ENCODE assay signal across 8 cellular contexts in genomic region chr17:7330099-7331015, GRCh38. TPM values are rescaled to one million over a fixed set of nuclear protein-coding genes. Genes with fewer than 3 reads are reported as not detected.
A peak's percentile ranks its signal among the peaks of the same experiment; 100 is the strongest.
DNase-seq lines count a peak whose midpoint lies in the region; ATAC-seq and TF ChIP-seq lines count a peak whose summit lies in the region.

No MANE protein-coding gene starts in this region.

- peaks cover 15% of the 10 kb centered on the region for H3K4me1 ChIP-seq in mammary epithelial cell (ENCODE audit: insufficient read depth, low read length)

- CTCF ChIA-PET in mammary epithelial cell (lab: Charles Lee; ENCODE audit: low non-redundant PET) = interaction anchor here (0.5 to 1.1 kb wide), 4 partner anchors 49 to 302 kb away, joined by 3 to 11 read pairs (median 4); partner anchors contain the start of genes SLC2A4 and TMEM256

- DNase-seq in NCI-H146 treated with DMSO at 0.1 percent for 48 hours (lab: John Stamatoyannopoulos, UW; ENCODE audit: unreplicated experiment) = peak; percentile 68
- peak; percentile 87 for DNase-seq in WERI-Rb-1
- DNase-seq in mammary epithelial cell = peak; percentile 76
- DNase-seq in iris pigment epithelial cell (ENCODE audit: low read depth) = peak; percentile 81
- DNase-seq in stimulated activated CD4-positive, alpha-beta T cell treated with anti-CD3 and anti-CD28 coated beads, Interleukin-12 subunit alpha, Interleukin-12 subunit beta, amount 100 ng/mL, for 24 hours (ENCODE audit: low read depth in 2 of 2) = peak; percentile 57 to 75
- no peak for DNase-seq in OCI-M2 (lab: John Stamatoyannopoulos, UW; ENCODE audit: unreplicated experiment)

- peaks cover 13% of the 10 kb centered on the region for H3K36me3 ChIP-seq in WERI-Rb-1
- peaks cover 2% of the 10 kb centered on the region for H3K36me3 ChIP-seq in mammary epithelial cell (ENCODE audit: insufficient read depth, low read length)

- peak; percentile 45 for TF ChIP-seq POLR2A in GM18505 (IDR thresholded peaks at IDR 0.05; ENCODE audit: borderline replicate concordance, extremely low read depth, insufficient read depth, insufficient read length)

- in situ Hi-C loops in mammary epithelial cell (cut with MboI; ENCODE audit: low sequenced_read_pairs in 2 of 2) = no loop called here

- intact Hi-C loops in mammary epithelial cell (cut with micrococcal nuclease) = no loop called here

- H3K79me2 ChIP-seq in mammary epithelial cell (ENCODE audit: insufficient read depth, low read length) = peaks cover 22% of the 10 kb centered on the region

- peak overlapping the region; percentile 98 for H2AFZ ChIP-seq in mammary epithelial cell (ENCODE audit: low read depth, low read length)

- dilution Hi-C loops in mammary epithelial cell (cut with HindIII; ENCODE audit: low sequenced_read_pairs) = no loop called here

- H3K9me3 ChIP-seq in WERI-Rb-1 (ENCODE audit: severe bottlenecking) (no peaks in the 10 kb centered on the region), mammary epithelial cell (replicated peaks; ENCODE audit: insufficient read depth, low read length) (no peaks in the 10 kb centered on the region)

- 22% methylated on average over 19 of the region's 42 CpGs for WGBS in mammary epithelial cell (ENCODE audit: low coverage, missing lambda C conversion rate)

- no peak for TF ChIP-seq CTCF in WERI-Rb-1 (IDR thresholded peaks at IDR 0.05; ENCODE audit: low read depth, low read length)
- no peak for TF ChIP-seq CTCF in mammary epithelial cell (conservative IDR thresholded peaks at IDR 0.05 in 1 of 2, IDR thresholded peaks at IDR 0.05 in 1 of 2; ENCODE audit: extremely low read depth in 1 of 2, insufficient read depth in 1 of 2, low read depth in 1 of 2, low read length in 2 of 2)

- no TSS peak for BruUV-seq in mammary epithelial cell (replicated peaks; lab: Mats Ljungman, UMichigan)

- peak overlapping the region; percentile 69 for H3K4me3 ChIP-seq in WERI-Rb-1 (ENCODE audit: low read depth, low read length)
- H3K4me3 ChIP-seq in mammary epithelial cell (replicated peaks in 1 of 3; ENCODE audit: insufficient read depth in 1 of 3, low read depth in 2 of 3, low read length in 3 of 3) = peak overlapping the region; percentile 74 to 97 (median 77)

- H4K20me1 ChIP-seq in mammary epithelial cell (ENCODE audit: insufficient read depth, low read length) = no peaks in the 10 kb centered on the region

- peak overlapping the region; percentile 84 for H3K4me2 ChIP-seq in mammary epithelial cell (ENCODE audit: insufficient read depth, low read depth, low read length)

- H3K9ac ChIP-seq in mammary epithelial cell (ENCODE audit: insufficient read depth, low read length) = peak overlapping the region; percentile 76

- peak overlapping the region; percentile 80 for H3K27ac ChIP-seq in WERI-Rb-1
- H3K27ac ChIP-seq in mammary epithelial cell (ENCODE audit: insufficient read depth, low read depth, low read length) = peak overlapping the region; percentile 80

- H3K27me3 ChIP-seq in WERI-Rb-1 (ENCODE audit: insufficient read depth, low read depth, severe bottlenecking) = no peaks in the 10 kb centered on the region
- peaks cover 3% of the 10 kb centered on the region for H3K27me3 ChIP-seq in mammary epithelial cell (ENCODE audit: insufficient read depth, low read length)

- ATAC-seq in GM18505 (IDR thresholded peaks at IDR 0.05; ENCODE audit: unreplicated experiment) (peak; percentile 33), HG02642 (IDR thresholded peaks at IDR 0.05; ENCODE audit: poor library complexity, unreplicated experiment) (peak; percentile 43)

RNA-seq across cellular contexts. Expression of gene NEURL4, which starts 1.2 kb away (rescaled TPM):
- total RNA-seq in mammary epithelial cell = 10 to 100 TPM; 12.3 to 34.1 TPM
- polyA plus RNA-seq in mammary epithelial cell = 14.2 TPM
- polyA minus RNA-seq in mammary epithelial cell = 17.5 TPM

RNA-seq across cellular contexts. Expression of gene ACAP1, which starts 6.0 kb away (rescaled TPM):
- 1 to 10 TPM; 2.0 to 4.7 TPM for total RNA-seq in mammary epithelial cell
- polyA plus RNA-seq in mammary epithelial cell = 1.2 TPM
- polyA minus RNA-seq in mammary epithelial cell = not detected

RNA-seq across cellular contexts. Expression of gene GPS2, which starts 15.2 kb away (rescaled TPM):
- total RNA-seq in mammary epithelial cell = 10 to 100 TPM; 29.7 to 40.5 TPM
- 62.1 TPM for polyA plus RNA-seq in mammary epithelial cell
- 69.4 TPM for polyA minus RNA-seq in mammary epithelial cell

RNA-seq across cellular contexts. Expression of gene KCTD11, which starts 21.6 kb away (rescaled TPM):
- total RNA-seq in mammary epithelial cell = 10 to 100 TPM; 13.2 to 43.9 TPM
- 27.0 TPM for polyA plus RNA-seq in mammary epithelial cell
- 36.8 TPM for polyA minus RNA-seq in mammary epithelial cell

RNA-seq across cellular contexts. Expression of gene EIF5A, which starts 22.9 kb away (rescaled TPM):
- total RNA-seq in mammary epithelial cell = 1,000 to 10,000 TPM in 1 of 2 donors, 100 to 1,000 TPM in 1; 597 to 1,021 TPM
- polyA plus RNA-seq in mammary epithelial cell = 1,130 TPM
- 1,457 TPM for polyA minus RNA-seq in mammary epithelial cell
